In genomic region chr3:9946112-9947024, GRCh38 we compare ENCODE assay signal across 8 cellular contexts. TPM values are rescaled to one million over a fixed set of nuclear protein-coding genes. Genes with fewer than 3 reads are reported as not detected.
DNase-seq lines count a peak whose midpoint lies in the region; ATAC-seq and TF ChIP-seq lines count a peak whose summit lies in the region.

No MANE protein-coding gene starts in this region.

- H3K27me3 ChIP-seq in BJ (ENCODE audit: control insufficient read depth, insufficient read depth, low read length): no peaks in the 10 kb centered on the region

- peak overlapping the region; percentile 88 for H3K4me3 Mint-ChIP-seq in HFFc6
- H3K4me3 Mint-ChIP-seq in endothelial cell (ENCODE audit: unreplicated experiment): peak overlapping the region; percentile 85

- peaks cover 1% of the 10 kb centered on the region; the same call in 1 of the 2 replicates for H3K27me3 Mint-ChIP-seq in HFFc6 (ENCODE audit: insufficient read depth)
- peaks cover 18% of the 10 kb centered on the region for H3K27me3 Mint-ChIP-seq in endothelial cell (ENCODE audit: unreplicated experiment)

- CTCF ChIA-PET in BJ (lab: Yijun Ruan, JAX): interaction anchor here (0.7 to 2.2 kb wide), 37 partner anchors 9 to 317 kb away, joined by 3 to 25 read pairs (median 3); partner anchors contain the start of genes CRELD1, EMC3, IL17RC and RPUSD3

- no peak for ATAC-seq in HG03439 (IDR thresholded peaks at IDR 0.05; ENCODE audit: unreplicated experiment)

- peak overlapping the region; percentile 65 for H3K27ac Mint-ChIP-seq in HFFc6
- H3K27ac Mint-ChIP-seq in endothelial cell (ENCODE audit: unreplicated experiment): no peak overlapping the region

- H3K36me3 ChIP-seq in BJ (ENCODE audit: control insufficient read depth, insufficient read depth, low read length): peaks cover 8% of the 10 kb centered on the region

- peaks cover 12% of the 10 kb centered on the region for H3K4me1 Mint-ChIP-seq in HFFc6 (ENCODE audit: low read depth)
- peaks cover 4% of the 10 kb centered on the region for H3K4me1 Mint-ChIP-seq in endothelial cell (ENCODE audit: unreplicated experiment)

- TF ChIP-seq CTCF in BJ (IDR thresholded peaks at IDR 0.05; ENCODE audit: insufficient read depth, low read depth, low read length): peak; percentile 45
- TF ChIP-seq CTCF in HFFc6 (IDR thresholded peaks at IDR 0.05): peak; percentile 76
- TF ChIP-seq CTCF in endothelial cell (IDR thresholded peaks at IDR 0.05; ENCODE audit: unreplicated experiment): peak; percentile 33

- peak overlapping the region; percentile 50 for H3K4me3 ChIP-seq in BJ (ENCODE audit: low read depth, low read length)

- DNase-seq in BJ (ENCODE audit: low read depth) (peak; percentile 45), HFFc6 (peak; percentile 81), NCI-H774 (lab: John Stamatoyannopoulos, UW) (peak; percentile 88), activated T-cell treated with anti-CD3 and anti-CD28 coated beads for 1 hour (ENCODE audit: low read depth) (peak; percentile 68), endothelial cell (ENCODE audit: low spot score) (peak; percentile 92), mesenteric fat pad (ENCODE audit: low spot score) (peak; percentile 96)
- DNase-seq in stimulated activated CD8-positive, alpha-beta memory T cell treated with anti-CD3 and anti-CD28 coated beads, Interleukin-12 subunit alpha, Interleukin-12 subunit beta, amount 100 ng/mL, for 1 hour (ENCODE audit: low read depth): peak; percentile 63

- POLR2A ChIA-PET in BJ (lab: Charles Lee): interaction anchor here (1.0 kb wide), 1 partner anchor 13 kb away, joined by 3 read pairs; the partner anchor contains the start of gene CRELD1

- H3K9me3 Mint-ChIP-seq in HFFc6 (no peaks in the 10 kb centered on the region), endothelial cell (ENCODE audit: unreplicated experiment) (no peaks in the 10 kb centered on the region)

- H3K36me3 Mint-ChIP-seq in HFFc6 (ENCODE audit: low read depth) (peaks cover under 1% of the 10 kb centered on the region; the same call in 1 of the 2 replicates), endothelial cell (ENCODE audit: low read depth, unreplicated experiment) (peaks cover 11% of the 10 kb centered on the region)

RNA-seq across cellular contexts. Expression of gene PRRT3, which starts 5.8 kb away (rescaled TPM):
- polyA plus RNA-seq in BJ (2011; rRNA removed): 1.9 and 4.0 TPM in 2 replicates
- 3.2 and 4.6 TPM in 2 replicates for polyA minus RNA-seq in BJ (2011; rRNA and poly(A)+ RNA removed)
- total RNA-seq in HFFc6 (2021; fragmentation: NEBNext Ultra II Directional; extraction: Animal tissue kit (Norgen Biotek cat#: 25700)): 1 to 10 TPM; 4.3 to 9.2 (median 7.7) TPM
- total RNA-seq in endothelial cell (ENCODE audit: unreplicated experiment): 1.9 TPM
- total RNA-seq in mesenteric fat pad: 1.6 TPM

RNA-seq across cellular contexts. Expression of gene CRELD1, which starts 12.7 kb away (rescaled TPM):
- polyA plus RNA-seq in BJ (2011; rRNA removed): 22.5 and 30.3 TPM in 2 replicates
- polyA minus RNA-seq in BJ (2011; rRNA and poly(A)+ RNA removed): 6.2 and 12.8 TPM in 2 replicates
- 10 to 100 TPM; 11.3 to 22.6 (median 12.4) TPM for total RNA-seq in HFFc6 (2021; fragmentation: NEBNext Ultra II Directional; extraction: Animal tissue kit (Norgen Biotek cat#: 25700))
- total RNA-seq in endothelial cell (ENCODE audit: unreplicated experiment) (30.7 TPM), mesenteric fat pad (24.8 TPM)

RNA-seq across cellular contexts. Expression of gene IL17RC, which starts 29.5 kb away (rescaled TPM):
- 14.7 and 28.1 TPM in 2 replicates for polyA plus RNA-seq in BJ (2011; rRNA removed)
- 28.9 and 31.6 TPM in 2 replicates for polyA minus RNA-seq in BJ (2011; rRNA and poly(A)+ RNA removed)
- 10 to 100 TPM; 26.3 to 33.6 (median 29.6) TPM for total RNA-seq in HFFc6 (2021; fragmentation: NEBNext Ultra II Directional; extraction: Animal tissue kit (Norgen Biotek cat#: 25700))
- total RNA-seq in endothelial cell (ENCODE audit: unreplicated experiment) (17.5 TPM), mesenteric fat pad (28.8 TPM)

RNA-seq across cellular contexts. Expression of gene EMC3, which starts 40.3 kb away (rescaled TPM):
- 152 and 200 TPM in 2 replicates for polyA plus RNA-seq in BJ (2011; rRNA removed)
- 30.3 and 59.5 TPM in 2 replicates for polyA minus RNA-seq in BJ (2011; rRNA and poly(A)+ RNA removed)
- total RNA-seq in HFFc6 (2021; fragmentation: NEBNext Ultra II Directional; extraction: Animal tissue kit (Norgen Biotek cat#: 25700)): 100 to 1,000 TPM in 2 of 6 experiments, 10 to 100 TPM in 4; 82.3 to 119 (median 96.5) TPM
- 45.4 TPM for total RNA-seq in endothelial cell (ENCODE audit: unreplicated experiment)
- 143 TPM for total RNA-seq in mesenteric fat pad

RNA-seq across cellular contexts. Expression of gene IL17RE, which starts 43.7 kb away (rescaled TPM):
- polyA plus RNA-seq in BJ (2011; rRNA removed): 2.2 and 4.0 TPM in 2 replicates
- 2.5 and 4.8 TPM in 2 replicates for polyA minus RNA-seq in BJ (2011; rRNA and poly(A)+ RNA removed)
- total RNA-seq in HFFc6 (2021; fragmentation: NEBNext Ultra II Directional; extraction: Animal tissue kit (Norgen Biotek cat#: 25700)): under 1 TPM; 0.51 to 0.80 (median 0.65) TPM
- 0.74 TPM for total RNA-seq in endothelial cell (ENCODE audit: unreplicated experiment)
- total RNA-seq in mesenteric fat pad: 20.2 TPM

Comparison
In these comparisons a context has a peak if more than half of its experiments do, and no peak if none do; other contexts are left out.
1. DNase-seq: peak in every context shown above with its lines; median percentile 96 in mesenteric fat pad; 92 in endothelial cell; 88 in NCI-H774; 81 in HFFc6; 68 in activated T-cell treated with anti-CD3 and anti-CD28 coated beads for 1 hour; 63 in stimulated activated CD8-positive, alpha-beta memory T cell treated with anti-CD3 and anti-CD28 coated beads, Interleukin-12 subunit alpha, Interleukin-12 subunit beta, amount 100 ng/mL, for 1 hour; 45 in BJ.